ENCODE assay signal across 24 cellular contexts in the genomic region with DNA sequence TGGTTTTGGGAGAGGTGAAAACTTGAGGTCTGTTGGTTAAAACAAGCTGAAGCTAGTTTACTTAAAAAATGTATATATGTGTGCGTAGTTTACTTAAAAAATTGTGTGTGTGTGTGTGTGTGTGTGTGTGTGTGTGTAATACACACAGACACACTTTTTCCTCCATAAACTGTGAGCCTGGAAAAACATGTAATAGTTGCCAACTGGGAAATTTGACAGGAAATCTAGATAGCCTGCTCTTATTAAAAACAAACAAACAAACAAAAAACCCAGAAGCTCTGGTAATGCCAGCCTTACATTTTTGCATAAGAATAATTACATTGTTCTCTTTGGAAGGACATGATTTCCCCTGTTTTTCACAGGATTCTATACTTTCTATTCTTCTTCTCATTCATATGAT.
"Had no signal": no experiment of that assay in that cellular context is flagged by ENCODE, and none has a peak within 500 bp of the region (broad histone marks: within the 10 kb centered on the region; RNA-seq: fewer than 3 reads in every experiment).

No MANE protein-coding gene starts in this region.

- DNase-seq: activated CD4-positive, alpha-beta T cell treated with anti-CD3 and anti-CD28 coated beads for 1 hour; activated CD8-positive, alpha-beta memory T cell treated with anti-CD3 and anti-CD28 coated beads, Interleukin-2, amount 50 U/mL, for 48 hours; activated naive CD4-positive, alpha-beta T cell treated with Interleukin-2 at 50 U/mL for 16 hours; activated naive CD8-positive, alpha-beta T cell treated with anti-CD3 and anti-CD28 coated beads for 36 hours; activated T-cell treated with anti-CD3 and anti-CD28 coated beads, Interleukin-2, amount 50 U/mL, for 4 hours; amniotic stem cell; colonic mucosa; endodermal cell; hippocampal formation; kidney glomerular epithelial cell; left lung; mammary epithelial cell; nephron progenitor cell; right cardiac atrium; stimulated activated CD4-positive, alpha-beta T cell treated with anti-CD3 and anti-CD28 coated beads, Interleukin-12 subunit alpha, Interleukin-12 subunit beta, amount 100 ng/mL, for 4 hours; stimulated activated CD4-positive, alpha-beta T cell treated with anti-CD3 and anti-CD28 coated beads, Interleukin-4, amount 100 ng/mL, for 4 hours; stimulated activated naive CD8-positive, alpha-beta T cell treated with anti-CD3 and anti-CD28 coated beads, Interleukin-15, Interleukin-2, amounts not matched to agents 100 U/mL and 50 U/mL, for 24 hours; T-helper 1 cell; WERI-Rb-1 had no signal

- H3K27ac ChIP-seq: breast epithelium, colonic mucosa, parathyroid adenoma, WERI-Rb-1 had no signal

- H3K27ac Mint-ChIP-seq: activated naive CD8-positive, alpha-beta T cell treated with anti-CD3 and anti-CD28 coated beads for 36 hours; activated T-helper 2 cell treated with anti-CD3 and anti-CD28 coated beads, Interferon-gamma antibody, Interleukin-2, Interleukin-4, amounts not matched to agents 10 μg/mL and 5 μg/mL and 100 μg/mL, durations not matched to agents 14 hours and 24 hours and 36 hours had no signal

- H3K27me3 ChIP-seq: breast epithelium, colonic mucosa, left lung had no signal

- H3K4me1 ChIP-seq: breast epithelium, colonic mucosa, parathyroid adenoma had no signal

- H3K36me3 ChIP-seq: breast epithelium, colonic mucosa, left lung, WERI-Rb-1 had no signal

- H3K9ac ChIP-seq: parathyroid adenoma had no signal

- H3K4me1 Mint-ChIP-seq: central memory CD8-positive, alpha-beta T cell; nephron progenitor cell had no signal

- H3K4me3 ChIP-seq: breast epithelium, colonic mucosa, left lung had no signal

- ATAC-seq: activated T-cell treated with anti-CD3 and anti-CD28 coated beads, Interleukin-2, amount 50 U/mL, for 4 hours; left lung; right cardiac atrium; stimulated activated naive CD8-positive, alpha-beta T cell treated with anti-CD3 and anti-CD28 coated beads, Interleukin-15, Interleukin-2, amounts not matched to agents 100 U/mL and 50 U/mL, for 24 hours had no signal

- H3K4me3 Mint-ChIP-seq: activated naive CD8-positive, alpha-beta T cell treated with anti-CD3 and anti-CD28 coated beads for 36 hours; activated T-cell treated with anti-CD3 and anti-CD28 coated beads, Interleukin-2, amount 50 U/mL, for 4 hours; central memory CD8-positive, alpha-beta T cell; endodermal cell; nephron progenitor cell had no signal

- H3K27me3 Mint-ChIP-seq: activated naive CD8-positive, alpha-beta T cell treated with anti-CD3 and anti-CD28 coated beads for 36 hours; central memory CD8-positive, alpha-beta T cell had no signal

- FAIRE-seq: TTC549 had no signal

- H3K79me2 ChIP-seq: parathyroid adenoma had no signal

- H3K9me3 ChIP-seq: colonic mucosa had no signal
